Comparison of ENCODE assay signal across 18 cellular contexts in genomic region chr7:135077642-135078041, GRCh38.
DNase-seq lines count a peak whose midpoint lies in the region; ATAC-seq, FAIRE-seq and TF ChIP-seq lines count a peak whose summit lies in the region.
"Had no signal": no experiment of that assay in that cellular context is flagged by ENCODE, and none has a peak within 500 bp of the region (broad histone marks: within the 10 kb centered on the region; RNA-seq: fewer than 3 reads in every experiment).

No MANE protein-coding gene starts in this region.

- no peak overlapping the region for H3K23ac ChIP-seq in H9 (ENCODE audit: insufficient read length, low read depth, low read length)
- H3K23ac ChIP-seq in H1 (ENCODE audit: insufficient read length): no peak overlapping the region

- H3K36me3 Mint-ChIP-seq in H9 (ENCODE audit: insufficient read depth in 1 of 3, low read depth in 3 of 3): peaks cover 12 to 21% (median 18%) of the 10 kb centered on the region in 3 experiments

- H4K5ac ChIP-seq in H9 (ENCODE audit: insufficient read length, low read depth, low read length) (no peak overlapping the region), H1 (ENCODE audit: insufficient read length, low read depth, low read length) (no peak overlapping the region)

- H4K20me1 ChIP-seq in H9 (ENCODE audit: control insufficient read depth, insufficient read depth, insufficient read length) (no peaks in the 10 kb centered on the region), H1 (replicated peaks in 1 of 2; ENCODE audit: control insufficient read depth in 1 of 2, insufficient read depth in 2 of 2, low read length in 2 of 2) (no peaks in the 10 kb centered on the region)

- no CpG with 5 or more reads among the region's 7 CpGs for WGBS in H9 (ENCODE audit: extremely low coverage, insufficient read length, low lambda C conversion rate)
- WGBS in H1 (ENCODE audit: extremely low coverage in 1 of 2, insufficient coverage in 1 of 2, insufficient read length in 1 of 2, insufficient replicate concordance in 2 of 2, low coverage in 1 of 2, low lambda C conversion rate in 2 of 2, missing lambda C conversion rate in 1 of 2), 2 experiments: 53% methylated on average over 7 of the region's 7 CpGs; no CpG with 5 or more reads in 1 of the 2 experiments
- WGBS in testis, 2 donors: 56 to 66% methylated on average over 7 of the region's 7 CpGs
- 77% methylated on average over 7 of the region's 7 CpGs for WGBS in right cardiac atrium

- H3K9me3 Mint-ChIP-seq in H9: peaks cover 16 to 23% of the 10 kb centered on the region in 2 experiments
- H3K9me3 Mint-ChIP-seq: CD4-positive, alpha-beta T cell had no signal

- CTCF ChIA-PET in H1 (lab: Charles Lee; ENCODE audit: partially characterized antibody): interaction anchor here (1.1 kb wide), 1 partner anchor 13 kb away, joined by 3 read pairs; no protein-coding TSS in a partner anchor

- TF ChIP-seq CTCF in H9 (conservative IDR thresholded peaks at IDR 0.05): no peak
- no peak for TF ChIP-seq CTCF in H1 (IDR thresholded peaks at IDR 0.05; ENCODE audit: control extremely low read depth in 1 of 3, insufficient read depth in 1 of 3, low read depth in 1 of 3, low read length in 3 of 3)
- no peak for TF ChIP-seq CTCF in testis (IDR thresholded peaks at IDR 0.05)

- H2BK120ac ChIP-seq in H9 (ENCODE audit: low read depth, low read length, poor library complexity, severe bottlenecking) (no peak overlapping the region), H1 (replicated peaks; ENCODE audit: low read depth, low read length) (no peak overlapping the region)

- H3K27me3 ChIP-seq in H9 (ENCODE audit: insufficient read depth, low read length) (no peaks in the 10 kb centered on the region), H1 (replicated peaks in 1 of 4; ENCODE audit: control insufficient read depth in 3 of 4, extremely low read depth in 1 of 4, insufficient read depth in 3 of 4, low read length in 3 of 4) (peaks cover 0 to 1% (median 0%) of the 10 kb centered on the region in 4 experiments; a peak in 1 of 7 replicates), testis (no peaks in the 10 kb centered on the region), right cardiac atrium (ENCODE audit: control insufficient read depth, insufficient read depth) (no peaks in the 10 kb centered on the region)

- TF ChIP-seq POLR2A in H1 (IDR thresholded peaks at IDR 0.05; ENCODE audit: control extremely low read depth in 1 of 2, low read depth in 2 of 2, low read length in 2 of 2) (no peak), testis (IDR thresholded peaks at IDR 0.05) (no peak)

- H2AFZ ChIP-seq in H9 (ENCODE audit: low read length) (peak overlapping the region; percentile 45), H1 (ENCODE audit: low read length) (peak overlapping the region; percentile 87)

- H3K4me2 ChIP-seq in H9 (ENCODE audit: insufficient read depth, insufficient read length, low read length) (peak overlapping the region; percentile 48), H1 (ENCODE audit: insufficient read depth in 1 of 2, low read depth in 2 of 2, low read length in 2 of 2) (peak overlapping the region; percentile 16 to 49; a peak in 3 of 4 replicates)

- H3K27ac ChIP-seq in H9 (ENCODE audit: insufficient read length, low read depth, low read length) (peak overlapping the region; percentile 76), H1 (ENCODE audit: low read depth, low read length) (peak overlapping the region; percentile 20; the same call in 1 of the 2 replicates), testis (no peak overlapping the region), right cardiac atrium (ENCODE audit: low read length) (no peak overlapping the region)

- no peak overlapping the region for H2BK15ac ChIP-seq in H9 (ENCODE audit: low read depth, low read length)
- H2BK15ac ChIP-seq in H1 (ENCODE audit: low read length): no peak overlapping the region

- H3K4me3 Mint-ChIP-seq in H9: peak overlapping the region in 1 of 2 experiments; percentile 18; a peak in 2 of 5 replicates
- H3K4me3 Mint-ChIP-seq: B cell; CD4-positive, alpha-beta T cell had no signal

- H3K79me1 ChIP-seq in H9 (ENCODE audit: insufficient read depth, low read depth, low read length, poor library complexity, severe bottlenecking) (no peaks in the 10 kb centered on the region), H1 (ENCODE audit: low read depth, low read length) (no peaks in the 10 kb centered on the region)

- no peak for ATAC-seq in right cardiac atrium
- ATAC-seq: GM12878 had no signal

- no peak overlapping the region for H3K18ac ChIP-seq in H9 (ENCODE audit: insufficient read length, low read depth, low read length)
- H3K18ac ChIP-seq in H1 (ENCODE audit: extremely low read depth, low read length): no peak overlapping the region

- TF ChIP-seq RAD21 in H1 (IDR thresholded peaks at IDR 0.05 in 1 of 2, conservative IDR thresholded peaks at IDR 0.05 in 1 of 2; ENCODE audit: low read depth in 2 of 2, low read length in 2 of 2): no peak

- POLR2A ChIA-PET in H1 (lab: Charles Lee; ENCODE audit: partially characterized antibody): interaction anchor here (1.5 to 2.5 kb wide), 2 partner anchors 91 to 92 kb away, joined by 3 to 7 read pairs; partner anchors contain the start of gene AGBL3

- H3K4me1 ChIP-seq in H9 (ENCODE audit: insufficient read depth, low read length) (peaks cover 7% of the 10 kb centered on the region; the same call in 1 of the 2 replicates), H1 (replicated peaks in 1 of 4; ENCODE audit: control insufficient read depth in 3 of 4, insufficient read depth in 4 of 4, low read length in 3 of 4) (peaks cover 2 to 15% (median 11%) of the 10 kb centered on the region in 4 experiments; a peak in 5 of 7 replicates), testis (no peaks in the 10 kb centered on the region), right cardiac atrium (ENCODE audit: control insufficient read depth, insufficient read depth, low read length) (no peaks in the 10 kb centered on the region)

- H3K9me3 ChIP-seq in H9 (ENCODE audit: control insufficient read depth, low read depth, low read length): no peaks in the 10 kb centered on the region
- H3K9me3 ChIP-seq in H1 (ENCODE audit: insufficient read depth in 2 of 2, low read depth in 1 of 2, low read length in 1 of 2): peaks cover 0 to 6% of the 10 kb centered on the region in 2 experiments; a peak in 1 of 4 replicates
- no peaks in the 10 kb centered on the region for H3K9me3 ChIP-seq in testis
- no peaks in the 10 kb centered on the region for H3K9me3 ChIP-seq in right cardiac atrium (ENCODE audit: control insufficient read depth, low read length)

- H3T11ph ChIP-seq in H9 (ENCODE audit: low read length): no peak overlapping the region

- H4K91ac ChIP-seq in H9 (ENCODE audit: insufficient read length, low read depth, low read length) (no peak overlapping the region), H1 (replicated peaks; ENCODE audit: insufficient read length, low read length) (peak overlapping the region; percentile 82)

- H3K9ac ChIP-seq in H9 (ENCODE audit: extremely low read depth, insufficient read length, low read length) (no peak overlapping the region), H1 (replicated peaks in 1 of 4; ENCODE audit: extremely low read depth in 1 of 4, low read depth in 3 of 4, low read length in 3 of 4) (no peak overlapping the region)

- H2BK12ac ChIP-seq in H9 (ENCODE audit: insufficient read length, low read depth, low read length) (no peak overlapping the region), H1 (ENCODE audit: low read depth, low read length) (peak overlapping the region; percentile 51)

- no peak overlapping the region for H2BK5ac ChIP-seq in H9 (ENCODE audit: insufficient read length, low read length)
- H2BK5ac ChIP-seq in H1 (ENCODE audit: low read depth, low read length): peak overlapping the region; percentile 35; the same call in 1 of the 2 replicates

- TF ChIP-seq EP300 in H1 (IDR thresholded peaks at IDR 0.05; ENCODE audit: borderline replicate concordance in 1 of 2, low read depth in 2 of 2, low read length in 2 of 2): no peak

- H3K4ac ChIP-seq in H9 (ENCODE audit: low read depth, low read length) (no peak overlapping the region), H1 (replicated peaks; ENCODE audit: insufficient read length, low read depth, low read length) (no peak overlapping the region)

- H2AK5ac ChIP-seq in H9 (ENCODE audit: insufficient read length, low read length) (no peak overlapping the region), H1 (ENCODE audit: low read depth, low read length) (no peak overlapping the region)

- H3K36me3 ChIP-seq in H1 (ENCODE audit: control insufficient read depth in 2 of 4, insufficient read depth in 4 of 4, low read length in 3 of 4): peaks cover 0 to 4% (median 0%) of the 10 kb centered on the region in 4 experiments; a peak in 2 of 8 replicates
- no peaks in the 10 kb centered on the region for H3K36me3 ChIP-seq in testis (ENCODE audit: low read depth, missing control alignments)

- H3K79me2 ChIP-seq in H9 (ENCODE audit: insufficient read depth, low read length) (no peaks in the 10 kb centered on the region), H1 (ENCODE audit: control insufficient read depth in 1 of 2, insufficient read depth in 2 of 2, low read length in 2 of 2) (no peaks in the 10 kb centered on the region)

- no peak overlapping the region for H2BK20ac ChIP-seq in H9 (ENCODE audit: low read depth, low read length, poor library complexity, severe bottlenecking)
- H2BK20ac ChIP-seq in H1 (ENCODE audit: low read length): peak overlapping the region; percentile 89; the same call in 1 of the 2 replicates

- H3K4me1 Mint-ChIP-seq in H9: peaks cover 32 to 35% of the 10 kb centered on the region in 2 experiments
- H3K4me1 Mint-ChIP-seq: B cell had no signal

- intact Hi-C loops in testis (cut with DNase I; ENCODE audit: low total_unique reads) (no loop called here), right cardiac atrium (cut with DNase I) (no loop called here)

- no peak for FAIRE-seq in H1 (lab: Jason Lieb, UNC)
- FAIRE-seq: GM12878, GM18507 had no signal

- H4K8ac ChIP-seq in H9 (replicated peaks; ENCODE audit: insufficient read length, low read depth, low read length) (no peak overlapping the region), H1 (ENCODE audit: extremely low read depth, insufficient read depth, low read length) (no peak overlapping the region)

- H3K56ac ChIP-seq in H9 (ENCODE audit: insufficient read length, low read depth, low read length) (no peak overlapping the region), H1 (replicated peaks; ENCODE audit: insufficient read length, low read depth, low read length) (no peak overlapping the region)

- H3K27me3 Mint-ChIP-seq in H9 (ENCODE audit: low read depth): no peaks in the 10 kb centered on the region
- H3K27me3 Mint-ChIP-seq: B cell; CD4-positive, alpha-beta T cell had no signal

- peak; percentile 39 for DNase-seq in H9
- peak; percentile 49 for DNase-seq in NCI-H69 (lab: John Stamatoyannopoulos, UW)
- no peak for DNase-seq in H1 (ENCODE audit: low read depth in 1 of 2, low spot score in 2 of 2)
- DNase-seq in testis: peak; percentile 62
- no peak for DNase-seq in AG08396 (ENCODE audit: low spot score)
- DNase-seq in right cardiac atrium: no peak
- DNase-seq in DMS53 treated with DMSO at 0.1 percent for 48 hours (lab: John Stamatoyannopoulos, UW; ENCODE audit: unreplicated experiment): no peak
- DNase-seq: ACHN; C1 segment of cervical spinal cord; Calu3; CD4-positive, alpha-beta T cell; DMS 273 treated with DMSO at 0.1 percent for 48 hours; DMS79; H7; IMR-90 had no signal

- H3K4me3 ChIP-seq in H1 (ENCODE audit: extremely low read depth in 1 of 4, insufficient read depth in 2 of 4, low read depth in 3 of 4, low read length in 4 of 4) (peak overlapping the region in 1 of 4 experiments; percentile 22; a peak in 2 of 8 replicates), testis (no peak overlapping the region), right cardiac atrium (ENCODE audit: low read length) (no peak overlapping the region)
- H3K4me3 ChIP-seq: GM12878 had no signal

- H3K23me2 ChIP-seq in H9 (ENCODE audit: insufficient read length, low read depth, low read length, poor library complexity, severe bottlenecking): no peaks in the 10 kb centered on the region
- no peaks in the 10 kb centered on the region for H3K23me2 ChIP-seq in H1 (ENCODE audit: low read depth, low read length)

- peak overlapping the region; percentile 31 to 75 (median 33); a peak in 5 of 7 replicates for H3K27ac Mint-ChIP-seq in H9
- H3K27ac Mint-ChIP-seq: B cell; CD4-positive, alpha-beta T cell had no signal

- H3K14ac ChIP-seq in H9 (ENCODE audit: insufficient read depth, low read length): no peak overlapping the region
- H3K14ac ChIP-seq in H1 (ENCODE audit: insufficient read length): no peak overlapping the region

Comparison
In these comparisons a context has a peak if more than half of its experiments do, and no peak if none do; other contexts are left out.
1. DNase-seq: peak in H9 (single experiment), NCI-H69 (single experiment) and testis (single experiment); none in H1 (0 of 2), AG08396 (single experiment), right cardiac atrium (0 of 3) and DMS53 treated with DMSO at 0.1 percent for 48 hours (single experiment).
2. H3K27ac ChIP-seq: peak in H9 (single experiment) and H1 (single experiment); none in testis (0 of 2) and right cardiac atrium (single experiment).